In the genomic region with DNA sequence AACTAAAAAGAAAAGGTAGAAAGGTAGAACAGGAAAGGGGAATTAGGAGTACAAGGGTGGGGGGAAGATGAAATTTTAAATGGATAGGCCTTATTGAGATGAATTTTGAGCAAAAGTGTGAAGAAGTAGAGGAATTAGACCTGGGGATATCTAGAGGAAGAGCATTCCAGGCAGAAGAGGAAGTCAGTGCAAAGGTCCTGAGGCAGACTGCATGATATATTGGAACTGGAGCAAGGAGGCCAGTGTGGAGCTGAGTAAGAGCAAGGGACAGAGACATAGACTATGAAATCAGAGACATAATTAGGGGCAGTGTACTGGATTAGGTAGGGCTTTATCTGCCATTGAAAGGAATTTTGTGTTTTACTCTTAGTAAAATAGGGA, we compare ENCODE assay signal across 1 cellular context.
TF ChIP-seq lines count a peak whose summit lies in the region.

No MANE protein-coding gene starts in this region.

TF ChIP-seq in HepG2, 621 proteins besides CTCF, POLR2A, EP300 and RAD21:
- TF ChIP-seq KDM1A (CRISPR knock-in tag; IDR thresholded peaks at IDR 0.05) (peak; percentile 72; the same call in 1 of the 2 replicates), ZFP37 (CRISPR knock-in tag; IDR thresholded peaks at IDR 0.05; ENCODE audit: borderline replicate concordance) (no peak), RCOR2 (CRISPR knock-in tag; IDR thresholded peaks at IDR 0.05) (peak; percentile 74; the same call in 1 of the 2 replicates), ZMYM3 (CRISPR knock-in tag; IDR thresholded peaks at IDR 0.05) (peak; percentile 94), ADNP (CRISPR knock-in tag; IDR thresholded peaks at IDR 0.05) (0 out of 2 replicates have a peak, but pooled peaks have one; percentile 48), MED13 (CRISPR knock-in tag; IDR thresholded peaks at IDR 0.05) (no peak), NFE2L1 (CRISPR knock-in tag; IDR thresholded peaks at IDR 0.05; ENCODE audit: borderline replicate concordance) (no peak), ZNF749 (CRISPR knock-in tag; IDR thresholded peaks at IDR 0.05; ENCODE audit: borderline replicate concordance) (no peak), RORA (CRISPR knock-in tag; IDR thresholded peaks at IDR 0.05) (no peak)
- TF ChIP-seq, protein P1, sequence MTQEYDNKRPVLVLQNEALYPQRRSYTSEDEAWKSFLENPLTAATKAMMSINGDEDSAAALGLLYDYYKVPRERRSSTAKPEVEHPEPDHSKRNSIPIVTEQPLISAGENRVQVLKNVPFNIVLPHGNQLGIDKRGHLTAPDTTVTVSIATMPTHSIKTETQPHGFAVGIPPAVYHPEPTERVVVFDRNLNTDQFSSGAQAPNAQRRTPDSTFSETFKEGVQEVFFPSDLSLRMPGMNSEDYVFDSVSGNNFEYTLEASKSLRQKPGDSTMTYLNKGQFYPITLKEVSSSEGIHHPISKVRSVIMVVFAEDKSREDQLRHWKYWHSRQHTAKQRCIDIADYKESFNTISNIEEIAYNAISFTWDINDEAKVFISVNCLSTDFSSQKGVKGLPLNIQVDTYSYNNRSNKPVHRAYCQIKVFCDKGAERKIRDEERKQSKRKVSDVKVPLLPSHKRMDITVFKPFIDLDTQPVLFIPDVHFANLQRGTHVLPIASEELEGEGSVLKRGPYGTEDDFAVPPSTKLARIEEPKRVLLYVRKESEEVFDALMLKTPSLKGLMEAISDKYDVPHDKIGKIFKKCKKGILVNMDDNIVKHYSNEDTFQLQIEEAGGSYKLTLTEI (CRISPR knock-in tag; conservative IDR thresholded peaks at IDR 0.05): no peak
- TF ChIP-seq, protein P2, sequence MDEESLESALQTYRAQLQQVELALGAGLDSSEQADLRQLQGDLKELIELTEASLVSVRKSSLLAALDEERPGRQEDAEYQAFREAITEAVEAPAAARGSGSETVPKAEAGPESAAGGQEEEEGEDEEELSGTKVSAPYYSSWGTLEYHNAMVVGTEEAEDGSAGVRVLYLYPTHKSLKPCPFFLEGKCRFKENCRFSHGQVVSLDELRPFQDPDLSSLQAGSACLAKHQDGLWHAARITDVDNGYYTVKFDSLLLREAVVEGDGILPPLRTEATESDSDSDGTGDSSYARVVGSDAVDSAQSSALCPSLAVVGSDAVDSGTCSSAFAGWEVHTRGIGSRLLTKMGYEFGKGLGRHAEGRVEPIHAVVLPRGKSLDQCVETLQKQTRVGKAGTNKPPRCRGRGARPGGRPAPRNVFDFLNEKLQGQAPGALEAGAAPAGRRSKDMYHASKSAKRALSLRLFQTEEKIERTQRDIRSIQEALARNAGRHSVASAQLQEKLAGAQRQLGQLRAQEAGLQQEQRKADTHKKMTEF (CRISPR knock-in tag; IDR thresholded peaks at IDR 0.05): no peak
- TF ChIP-seq, protein P3, sequence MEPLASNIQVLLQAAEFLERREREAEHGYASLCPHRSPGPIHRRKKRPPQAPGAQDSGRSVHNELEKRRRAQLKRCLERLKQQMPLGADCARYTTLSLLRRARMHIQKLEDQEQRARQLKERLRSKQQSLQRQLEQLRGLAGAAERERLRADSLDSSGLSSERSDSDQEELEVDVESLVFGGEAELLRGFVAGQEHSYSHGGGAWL (CRISPR knock-in tag; IDR thresholded peaks at IDR 0.05): no peak
- TF ChIP-seq, protein P4, sequence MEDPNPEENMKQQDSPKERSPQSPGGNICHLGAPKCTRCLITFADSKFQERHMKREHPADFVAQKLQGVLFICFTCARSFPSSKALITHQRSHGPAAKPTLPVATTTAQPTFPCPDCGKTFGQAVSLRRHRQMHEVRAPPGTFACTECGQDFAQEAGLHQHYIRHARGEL (CRISPR knock-in tag; IDR thresholded peaks at IDR 0.05): no peak
- TF ChIP-seq, protein P5, sequence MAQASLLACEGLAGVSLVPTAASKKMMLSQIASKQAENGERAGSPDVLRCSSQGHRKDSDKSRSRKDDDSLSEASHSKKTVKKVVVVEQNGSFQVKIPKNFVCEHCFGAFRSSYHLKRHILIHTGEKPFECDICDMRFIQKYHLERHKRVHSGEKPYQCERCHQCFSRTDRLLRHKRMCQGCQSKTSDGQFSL (CRISPR knock-in tag; IDR thresholded peaks at IDR 0.05): no peak
- TF ChIP-seq, protein P6, sequence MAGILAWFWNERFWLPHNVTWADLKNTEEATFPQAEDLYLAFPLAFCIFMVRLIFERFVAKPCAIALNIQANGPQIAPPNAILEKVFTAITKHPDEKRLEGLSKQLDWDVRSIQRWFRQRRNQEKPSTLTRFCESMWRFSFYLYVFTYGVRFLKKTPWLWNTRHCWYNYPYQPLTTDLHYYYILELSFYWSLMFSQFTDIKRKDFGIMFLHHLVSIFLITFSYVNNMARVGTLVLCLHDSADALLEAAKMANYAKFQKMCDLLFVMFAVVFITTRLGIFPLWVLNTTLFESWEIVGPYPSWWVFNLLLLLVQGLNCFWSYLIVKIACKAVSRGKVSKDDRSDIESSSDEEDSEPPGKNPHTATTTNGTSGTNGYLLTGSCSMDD (CRISPR knock-in tag; IDR thresholded peaks at IDR 0.05): no peak
